In genomic region chr13:99681695-99682094, GRCh38 we compare ENCODE assay signal across 32 cellular contexts.
"Had no signal": no experiment of that assay in that cellular context is flagged by ENCODE, and none has a peak within 500 bp of the region (broad histone marks: within the 10 kb centered on the region; RNA-seq: fewer than 3 reads in every experiment).

No MANE protein-coding gene starts in this region.

- H3K9ac ChIP-seq: SK-N-SH had no signal

- H3K9me3 Mint-ChIP-seq: activated CD4-positive, alpha-beta memory T cell treated with anti-CD3 and anti-CD28 coated beads, Interleukin-2, amount 10 ng/mL, durations not matched to agents 7 days and 5 days; activated naive CD4-positive, alpha-beta T cell treated with anti-CD3 and anti-CD28 coated beads, Interleukin-2, amount 10 ng/mL, durations not matched to agents 7 days and 5 days; activated naive CD8-positive, alpha-beta T cell treated with anti-CD3 and anti-CD28 coated beads, Interleukin-2, amount 50 U/mL, for 24 hours; brain had no signal

- H3K9me2 ChIP-seq: SK-N-SH had no signal

- H3K4me1 ChIP-seq: SJSA1 had no signal

- H3K9me3 ChIP-seq: Peyer's patch, SJSA1, SK-N-SH had no signal

- H3K27me3 Mint-ChIP-seq: activated CD4-positive, alpha-beta memory T cell treated with anti-CD3 and anti-CD28 coated beads, Interleukin-2, amount 10 ng/mL, durations not matched to agents 7 days and 5 days; activated CD8-positive, alpha-beta memory T cell treated with anti-CD3 and anti-CD28 coated beads, Interleukin-2, amount 10 ng/mL, durations not matched to agents 7 days and 5 days; activated naive CD4-positive, alpha-beta T cell treated with anti-CD3 and anti-CD28 coated beads, Interleukin-2, amount 10 ng/mL, durations not matched to agents 7 days and 5 days; activated naive CD8-positive, alpha-beta T cell; activated naive CD8-positive, alpha-beta T cell treated with anti-CD3 and anti-CD28 coated beads, Interleukin-2, amount 50 U/mL, for 24 hours; T-helper 17 cell had no signal

- H3K27ac ChIP-seq: Peyer's patch, SJSA1, VCaP had no signal

- H3K36me3 Mint-ChIP-seq: activated CD8-positive, alpha-beta memory T cell treated with anti-CD3 and anti-CD28 coated beads, Interleukin-2, amount 10 ng/mL, durations not matched to agents 7 days and 5 days; activated naive CD4-positive, alpha-beta T cell treated with anti-CD3 and anti-CD28 coated beads, Interleukin-2, amount 10 ng/mL, durations not matched to agents 7 days and 5 days; activated naive CD8-positive, alpha-beta T cell; brain had no signal

- H3K4me1 Mint-ChIP-seq: activated CD4-positive, alpha-beta memory T cell treated with anti-CD3 and anti-CD28 coated beads, Interleukin-2, amount 10 ng/mL, durations not matched to agents 7 days and 5 days; activated CD8-positive, alpha-beta memory T cell treated with anti-CD3 and anti-CD28 coated beads, Interleukin-2, amount 10 ng/mL, durations not matched to agents 7 days and 5 days; activated naive CD4-positive, alpha-beta T cell treated with anti-CD3 and anti-CD28 coated beads, Interleukin-2, amount 10 ng/mL, durations not matched to agents 7 days and 5 days; T-helper 17 cell had no signal

- DNase-seq: activated CD4-positive, alpha-beta memory T cell treated with anti-CD3 and anti-CD28 coated beads, Interleukin-2, amount 10 ng/mL, durations not matched to agents 7 days and 5 days; activated CD4-positive, alpha-beta T cell treated with anti-CD3 and anti-CD28 coated beads for 1 hour; activated CD4-positive, alpha-beta T cell treated with anti-CD3 and anti-CD28 coated beads for 48 hours; activated CD4-positive, CD25-positive, alpha-beta regulatory T cell; activated CD8-positive, alpha-beta memory T cell treated with anti-CD3 and anti-CD28 coated beads for 24 hours; activated CD8-positive, alpha-beta memory T cell treated with anti-CD3 and anti-CD28 coated beads, Interleukin-2, amount 10 ng/mL, durations not matched to agents 7 days and 5 days; activated CD8-positive, alpha-beta memory T cell treated with anti-CD3 and anti-CD28 coated beads, Interleukin-2, amount 50 U/mL, for 48 hours; activated effector memory CD4-positive, alpha-beta T cell treated with Interleukin-2 at 50 U/mL for 16 hours; activated naive CD4-positive, alpha-beta T cell treated with anti-CD3 and anti-CD28 coated beads, Interleukin-2, amount 10 ng/mL, durations not matched to agents 7 days and 5 days; activated naive CD8-positive, alpha-beta T cell treated with anti-CD3 and anti-CD28 coated beads, Interleukin-2, amount 50 U/mL, for 24 hours; activated T-cell treated with anti-CD3 and anti-CD28 coated beads, Interleukin-2, amount 50 U/mL, for 48 hours; anterior cingulate cortex; caudate nucleus; cerebellar nuclear complex; NCI-H1092 treated with DMSO at 0.1 percent for 48 hours; NCI-H1417; NCI-H1694; NCI-H1930; NCI-H2081 treated with DMSO at 0.1 percent for 48 hours; NCI-H226; NCI-H446 treated with DMSO at 0.1 percent for 48 hours; NCI-H524; PC-3; Peyer's patch; RPMI8226; SHP77 treated with DMSO at 0.1 percent for 48 hours; SK-N-SH; T-helper 17 cell had no signal

- H3K4me3 ChIP-seq: Peyer's patch, SJSA1 had no signal

- ATAC-seq: activated CD8-positive, alpha-beta memory T cell treated with anti-CD3 and anti-CD28 coated beads, Interleukin-2, amount 10 ng/mL, durations not matched to agents 7 days and 5 days; activated naive CD8-positive, alpha-beta T cell treated with anti-CD3 and anti-CD28 coated beads, Interleukin-2, amount 50 U/mL, for 24 hours; PC-3; T-helper 17 cell had no signal

- H3K27ac Mint-ChIP-seq: activated CD4-positive, alpha-beta memory T cell treated with anti-CD3 and anti-CD28 coated beads, Interleukin-2, amount 10 ng/mL, durations not matched to agents 7 days and 5 days; activated CD8-positive, alpha-beta memory T cell treated with anti-CD3 and anti-CD28 coated beads, Interleukin-2, amount 10 ng/mL, durations not matched to agents 7 days and 5 days; activated naive CD4-positive, alpha-beta T cell treated with anti-CD3 and anti-CD28 coated beads, Interleukin-2, amount 10 ng/mL, durations not matched to agents 7 days and 5 days; activated naive CD8-positive, alpha-beta T cell; activated naive CD8-positive, alpha-beta T cell treated with anti-CD3 and anti-CD28 coated beads, Interleukin-2, amount 50 U/mL, for 24 hours; brain; T-helper 17 cell had no signal

- H3K4me3 Mint-ChIP-seq: activated CD4-positive, alpha-beta memory T cell treated with anti-CD3 and anti-CD28 coated beads, Interleukin-2, amount 10 ng/mL, durations not matched to agents 7 days and 5 days; activated CD8-positive, alpha-beta memory T cell treated with anti-CD3 and anti-CD28 coated beads, Interleukin-2, amount 10 ng/mL, durations not matched to agents 7 days and 5 days; activated naive CD4-positive, alpha-beta T cell treated with anti-CD3 and anti-CD28 coated beads, Interleukin-2, amount 10 ng/mL, durations not matched to agents 7 days and 5 days; activated naive CD8-positive, alpha-beta T cell; activated naive CD8-positive, alpha-beta T cell treated with anti-CD3 and anti-CD28 coated beads, Interleukin-2, amount 50 U/mL, for 24 hours; brain; T-helper 17 cell had no signal

- H3K27me3 ChIP-seq: Peyer's patch had no signal

- H3K36me3 ChIP-seq: Peyer's patch, SJSA1 had no signal

- H3K4me2 ChIP-seq: SK-N-SH had no signal
